In the genomic region with DNA sequence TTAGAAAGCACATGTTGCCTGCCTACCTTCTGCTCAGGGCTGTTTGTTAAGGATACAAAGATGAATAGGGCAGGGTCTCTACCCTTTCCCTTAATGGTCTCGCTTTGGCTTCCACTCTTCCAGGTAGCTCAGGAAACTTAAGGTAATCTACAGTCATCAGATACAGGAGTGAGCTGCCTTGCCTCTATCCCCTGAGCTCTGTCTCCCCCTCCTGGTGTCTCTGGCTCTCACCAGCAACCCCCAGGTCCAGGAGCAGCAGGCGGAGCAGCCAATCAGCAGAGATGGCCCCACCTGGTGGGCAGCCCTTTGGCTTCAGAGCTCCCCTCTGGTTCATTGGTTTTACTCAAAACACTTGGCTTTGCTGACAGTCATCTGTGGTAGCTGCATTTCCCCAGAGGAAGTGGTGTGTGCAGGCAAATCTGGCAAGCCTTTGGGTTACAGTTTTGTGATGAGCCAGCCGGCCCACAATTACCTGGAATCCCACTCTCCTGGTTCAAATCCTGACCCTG, we compare ENCODE assay signal across 1 cellular context.
TF ChIP-seq lines count a peak whose summit lies in the region.

No MANE protein-coding gene starts in this region.

TF ChIP-seq in GM12878, 131 proteins besides CTCF, POLR2A, EP300 and RAD21 (continued from another document):
- TF ChIP-seq, protein P1, sequence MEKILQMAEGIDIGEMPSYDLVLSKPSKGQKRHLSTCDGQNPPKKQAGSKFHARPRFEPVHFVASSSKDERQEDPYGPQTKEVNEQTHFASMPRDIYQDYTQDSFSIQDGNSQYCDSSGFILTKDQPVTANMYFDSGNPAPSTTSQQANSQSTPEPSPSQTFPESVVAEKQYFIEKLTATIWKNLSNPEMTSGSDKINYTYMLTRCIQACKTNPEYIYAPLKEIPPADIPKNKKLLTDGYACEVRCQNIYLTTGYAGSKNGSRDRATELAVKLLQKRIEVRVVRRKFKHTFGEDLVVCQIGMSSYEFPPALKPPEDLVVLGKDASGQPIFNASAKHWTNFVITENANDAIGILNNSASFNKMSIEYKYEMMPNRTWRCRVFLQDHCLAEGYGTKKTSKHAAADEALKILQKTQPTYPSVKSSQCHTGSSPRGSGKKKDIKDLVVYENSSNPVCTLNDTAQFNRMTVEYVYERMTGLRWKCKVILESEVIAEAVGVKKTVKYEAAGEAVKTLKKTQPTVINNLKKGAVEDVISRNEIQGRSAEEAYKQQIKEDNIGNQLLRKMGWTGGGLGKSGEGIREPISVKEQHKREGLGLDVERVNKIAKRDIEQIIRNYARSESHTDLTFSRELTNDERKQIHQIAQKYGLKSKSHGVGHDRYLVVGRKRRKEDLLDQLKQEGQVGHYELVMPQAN (conservative IDR thresholded peaks at IDR 0.05), result no peak; the same call in 1 of the 2 replicates
- TF ChIP-seq STAT3 (IDR thresholded peaks at IDR 0.05; ENCODE audit: low read depth, low read length), result peak; percentile 79; the same call in 1 of the 2 replicates
- peak; percentile 71 for TF ChIP-seq SMARCA5 (IDR thresholded peaks at IDR 0.05)
- TF ChIP-seq POU2F2 (IDR thresholded peaks at IDR 0.05; ENCODE audit: borderline replicate concordance, low read depth, low read length), result peak; percentile 95
- TF ChIP-seq, protein P2, sequence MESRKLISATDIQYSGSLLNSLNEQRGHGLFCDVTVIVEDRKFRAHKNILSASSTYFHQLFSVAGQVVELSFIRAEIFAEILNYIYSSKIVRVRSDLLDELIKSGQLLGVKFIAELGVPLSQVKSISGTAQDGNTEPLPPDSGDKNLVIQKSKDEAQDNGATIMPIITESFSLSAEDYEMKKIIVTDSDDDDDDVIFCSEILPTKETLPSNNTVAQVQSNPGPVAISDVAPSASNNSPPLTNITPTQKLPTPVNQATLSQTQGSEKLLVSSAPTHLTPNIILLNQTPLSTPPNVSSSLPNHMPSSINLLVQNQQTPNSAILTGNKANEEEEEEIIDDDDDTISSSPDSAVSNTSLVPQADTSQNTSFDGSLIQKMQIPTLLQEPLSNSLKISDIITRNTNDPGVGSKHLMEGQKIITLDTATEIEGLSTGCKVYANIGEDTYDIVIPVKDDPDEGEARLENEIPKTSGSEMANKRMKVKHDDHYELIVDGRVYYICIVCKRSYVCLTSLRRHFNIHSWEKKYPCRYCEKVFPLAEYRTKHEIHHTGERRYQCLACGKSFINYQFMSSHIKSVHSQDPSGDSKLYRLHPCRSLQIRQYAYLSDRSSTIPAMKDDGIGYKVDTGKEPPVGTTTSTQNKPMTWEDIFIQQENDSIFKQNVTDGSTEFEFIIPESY (IDR thresholded peaks at IDR 0.05), result no peak
- TF ChIP-seq TCF12 (IDR thresholded peaks at IDR 0.05; ENCODE audit: low read depth, low read length), result peak; percentile 76; the same call in 1 of the 2 replicates
- TF ChIP-seq, protein P3, sequence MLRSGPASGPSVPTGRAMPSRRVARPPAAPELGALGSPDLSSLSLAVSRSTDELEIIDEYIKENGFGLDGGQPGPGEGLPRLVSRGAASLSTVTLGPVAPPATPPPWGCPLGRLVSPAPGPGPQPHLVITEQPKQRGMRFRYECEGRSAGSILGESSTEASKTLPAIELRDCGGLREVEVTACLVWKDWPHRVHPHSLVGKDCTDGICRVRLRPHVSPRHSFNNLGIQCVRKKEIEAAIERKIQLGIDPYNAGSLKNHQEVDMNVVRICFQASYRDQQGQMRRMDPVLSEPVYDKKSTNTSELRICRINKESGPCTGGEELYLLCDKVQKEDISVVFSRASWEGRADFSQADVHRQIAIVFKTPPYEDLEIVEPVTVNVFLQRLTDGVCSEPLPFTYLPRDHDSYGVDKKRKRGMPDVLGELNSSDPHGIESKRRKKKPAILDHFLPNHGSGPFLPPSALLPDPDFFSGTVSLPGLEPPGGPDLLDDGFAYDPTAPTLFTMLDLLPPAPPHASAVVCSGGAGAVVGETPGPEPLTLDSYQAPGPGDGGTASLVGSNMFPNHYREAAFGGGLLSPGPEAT (IDR thresholded peaks at IDR 0.05; ENCODE audit: low read depth), result peak; percentile 66; the same call in 1 of the 2 replicates
- TF ChIP-seq, protein P4, sequence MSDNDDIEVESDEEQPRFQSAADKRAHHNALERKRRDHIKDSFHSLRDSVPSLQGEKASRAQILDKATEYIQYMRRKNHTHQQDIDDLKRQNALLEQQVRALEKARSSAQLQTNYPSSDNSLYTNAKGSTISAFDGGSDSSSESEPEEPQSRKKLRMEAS (IDR thresholded peaks at IDR 0.05; ENCODE audit: low read depth, low read length), result peak; percentile 66; the same call in 1 of the 2 replicates
- TF ChIP-seq CHD2 (IDR thresholded peaks at IDR 0.05; ENCODE audit: borderline replicate concordance, low read depth, low read length), result peak; percentile 67; the same call in 1 of the 2 replicates
- TF ChIP-seq SP1 (IDR thresholded peaks at IDR 0.05; ENCODE audit: low read depth, low read length), result peak; percentile 87
- peak; percentile 84; the same call in 1 of the 2 replicates for TF ChIP-seq ZNF207 (IDR thresholded peaks at IDR 0.05; ENCODE audit: borderline replicate concordance)
- TF ChIP-seq ZNF622 (IDR thresholded peaks at IDR 0.05), result no peak
- TF ChIP-seq, protein P5, sequence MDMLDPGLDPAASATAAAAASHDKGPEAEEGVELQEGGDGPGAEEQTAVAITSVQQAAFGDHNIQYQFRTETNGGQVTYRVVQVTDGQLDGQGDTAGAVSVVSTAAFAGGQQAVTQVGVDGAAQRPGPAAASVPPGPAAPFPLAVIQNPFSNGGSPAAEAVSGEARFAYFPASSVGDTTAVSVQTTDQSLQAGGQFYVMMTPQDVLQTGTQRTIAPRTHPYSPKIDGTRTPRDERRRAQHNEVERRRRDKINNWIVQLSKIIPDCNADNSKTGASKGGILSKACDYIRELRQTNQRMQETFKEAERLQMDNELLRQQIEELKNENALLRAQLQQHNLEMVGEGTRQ (IDR thresholded peaks at IDR 0.05; ENCODE audit: borderline replicate concordance, low read depth, low read length), result no peak
- peak; percentile 81 for TF ChIP-seq SPI1 (IDR thresholded peaks at IDR 0.05; ENCODE audit: borderline replicate concordance, insufficient read depth, low read depth, low read length)
- peak; percentile 84 for TF ChIP-seq CBFB (IDR thresholded peaks at IDR 0.05; ENCODE audit: low read depth)
- peak; percentile 100 for TF ChIP-seq SMC3 (IDR thresholded peaks at IDR 0.05; ENCODE audit: borderline replicate concordance, low read length)
- peak; percentile 79 for TF ChIP-seq IKZF1 (conservative IDR thresholded peaks at IDR 0.05)
- no peak; the same call in 1 of the 2 replicates for TF ChIP-seq MXI1 (IDR thresholded peaks at IDR 0.05; ENCODE audit: low read depth, low read length)
- peak; percentile 80; the same call in 1 of the 2 replicates for TF ChIP-seq PAX5 (IDR thresholded peaks at IDR 0.05; ENCODE audit: borderline replicate concordance, low read depth, low read length)
- peak; percentile 53 for TF ChIP-seq LARP7 (IDR thresholded peaks at IDR 0.05)
- peak; percentile 63 for TF ChIP-seq NFIC (IDR thresholded peaks at IDR 0.05; ENCODE audit: low read depth, low read length)
- TF ChIP-seq MEF2B (IDR thresholded peaks at IDR 0.05; ENCODE audit: partially characterized antibody, poor library complexity, severe bottlenecking), result peak; percentile 80
- TF ChIP-seq, protein P6, sequence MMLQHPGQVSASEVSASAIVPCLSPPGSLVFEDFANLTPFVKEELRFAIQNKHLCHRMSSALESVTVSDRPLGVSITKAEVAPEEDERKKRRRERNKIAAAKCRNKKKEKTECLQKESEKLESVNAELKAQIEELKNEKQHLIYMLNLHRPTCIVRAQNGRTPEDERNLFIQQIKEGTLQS (IDR thresholded peaks at IDR 0.05; ENCODE audit: borderline replicate concordance, extremely low read depth, low read depth, low read length), result no peak
- TF ChIP-seq MTA2 (IDR thresholded peaks at IDR 0.05; ENCODE audit: low read depth), result 0 out of 2 replicates have a peak, but pooled peaks have one; percentile 25
- TF ChIP-seq POLR2AphosphoS5 (IDR thresholded peaks at IDR 0.05; ENCODE audit: low read length), result no peak
- 0 out of 4 replicates have a peak, but pooled peaks of 1 of the 2 experiments have one; percentile 6 for TF ChIP-seq SRF (IDR thresholded peaks at IDR 0.05; ENCODE audit: low read depth in 2 of 2, low read length in 2 of 2)
- TF ChIP-seq CHD4 (IDR thresholded peaks at IDR 0.05), result no peak
- TF ChIP-seq TCF3 (IDR thresholded peaks at IDR 0.05; ENCODE audit: borderline replicate concordance, insufficient read depth, low read depth, low read length), result peak; percentile 91
- TF ChIP-seq IRF4 (IDR thresholded peaks at IDR 0.05; ENCODE audit: low read depth, low read length), result peak; percentile 73; the same call in 1 of the 2 replicates
